Comparison of ENCODE assay signal across 11 cellular contexts in the genomic region with DNA sequence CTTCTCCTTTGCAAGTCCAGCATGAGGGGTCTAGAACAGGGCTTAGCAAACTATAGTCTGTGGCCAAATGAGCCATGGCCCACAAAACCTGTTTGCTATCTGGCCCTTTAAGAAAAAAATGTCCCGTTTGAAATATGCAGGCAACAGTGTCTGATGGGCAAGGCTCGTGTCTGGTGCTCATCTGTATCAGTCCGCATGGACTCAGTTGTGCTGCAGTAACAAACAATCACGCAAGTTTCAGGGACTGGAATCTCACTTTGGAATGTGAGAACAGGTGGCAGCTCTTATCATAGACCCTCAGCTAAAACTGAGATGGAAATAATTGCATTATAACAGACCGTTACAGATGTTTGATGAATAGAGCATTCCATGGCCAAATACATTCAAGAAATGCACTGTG. TPM values are rescaled to one million over a fixed set of nuclear protein-coding genes. Genes with fewer than 3 reads are reported as not detected.
"Had no signal": no experiment of that assay in that cellular context is flagged by ENCODE, and none has a peak within 500 bp of the region (broad histone marks: within the 10 kb centered on the region; RNA-seq: fewer than 3 reads in every experiment).

No MANE protein-coding gene starts in this region.

- H3K27ac ChIP-seq: GM23248 had no signal

- H3K9me3 ChIP-seq: HAP-1 had no signal

- DNase-seq: GM23248, GOT3, H7, H9, HCEC 1CT had no signal

- H3K4me2 ChIP-seq: GM23338 had no signal

- ATAC-seq: GM23338, HCT116 had no signal

- H3K36me3 ChIP-seq: HAP-1 had no signal

- H2AFZ ChIP-seq: GM23248, GM23338 had no signal

- H3K27ac Mint-ChIP-seq: GM23338, H9 had no signal

- H3K4me3 Mint-ChIP-seq: GM23338, H9 had no signal

- H3K4me1 ChIP-seq: HAP-1 had no signal

- FAIRE-seq: H1, H54 had no signal

- H3K4me1 Mint-ChIP-seq: GM23338, H9 had no signal

- H3K9ac ChIP-seq: GM23248 had no signal

- H3K4me3 ChIP-seq: GM23248, GM23338, HAP-1 had no signal

RNA-seq across cellular contexts. Expression of a gene that starts 19.1 kb away (rescaled TPM):
- total RNA-seq: GM23248, GM23338, H4 had no signal
- polyA plus RNA-seq: GM23248 had no signal

RNA-seq across cellular contexts. Expression of a gene that starts 24.9 kb away (rescaled TPM):
- total RNA-seq: GM23248, GM23338, H1, H4, H7, H9 had no signal
- polyA plus RNA-seq: GM23248, GM23338 had no signal
